1 cellular context compared by ENCODE assay signal in the genomic region with DNA sequence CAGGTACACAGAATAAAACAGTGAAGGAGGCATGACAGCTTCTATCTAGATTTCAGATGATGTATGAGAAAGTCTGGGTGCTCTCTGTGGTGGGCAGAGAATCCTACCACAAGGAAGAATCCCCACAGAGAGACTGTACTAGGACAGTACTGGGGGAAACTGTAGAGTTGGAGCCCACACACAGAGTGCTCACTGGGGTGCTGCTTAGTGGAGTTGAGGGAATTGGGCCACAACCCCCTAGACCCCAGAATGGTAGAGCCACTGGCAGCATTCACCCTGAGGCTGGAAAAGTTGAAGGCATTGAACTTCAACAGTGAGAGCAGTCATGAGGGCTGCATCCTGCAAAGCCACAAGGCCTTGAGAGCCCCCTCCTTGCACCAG.
TF ChIP-seq lines count a peak whose summit lies in the region.

No MANE protein-coding gene starts in this region.

TF ChIP-seq in K562, 482 proteins besides CTCF, POLR2A, EP300 and RAD21:
- TF ChIP-seq, protein P1, sequence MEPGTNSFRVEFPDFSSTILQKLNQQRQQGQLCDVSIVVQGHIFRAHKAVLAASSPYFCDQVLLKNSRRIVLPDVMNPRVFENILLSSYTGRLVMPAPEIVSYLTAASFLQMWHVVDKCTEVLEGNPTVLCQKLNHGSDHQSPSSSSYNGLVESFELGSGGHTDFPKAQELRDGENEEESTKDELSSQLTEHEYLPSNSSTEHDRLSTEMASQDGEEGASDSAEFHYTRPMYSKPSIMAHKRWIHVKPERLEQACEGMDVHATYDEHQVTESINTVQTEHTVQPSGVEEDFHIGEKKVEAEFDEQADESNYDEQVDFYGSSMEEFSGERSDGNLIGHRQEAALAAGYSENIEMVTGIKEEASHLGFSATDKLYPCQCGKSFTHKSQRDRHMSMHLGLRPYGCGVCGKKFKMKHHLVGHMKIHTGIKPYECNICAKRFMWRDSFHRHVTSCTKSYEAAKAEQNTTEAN (CRISPR knock-in tag; IDR thresholded peaks at IDR 0.05), result no peak
- no peak for TF ChIP-seq ZNF436 (CRISPR knock-in tag; IDR thresholded peaks at IDR 0.05)
- TF ChIP-seq SRSF3 (IDR thresholded peaks at IDR 0.05; ENCODE audit: insufficient read depth, low read length), result no peak
- no peak for TF ChIP-seq PCBP2 (IDR thresholded peaks at IDR 0.05; ENCODE audit: low read depth, low read length, poor library complexity, severe bottlenecking)
- no peak for TF ChIP-seq ILK (tag; IDR thresholded peaks at IDR 0.05; ENCODE audit: borderline replicate concordance, low read depth)
- no peak for TF ChIP-seq HNRNPUL1 (IDR thresholded peaks at IDR 0.05; ENCODE audit: low read length)
- no peak for TF ChIP-seq RFX5 (IDR thresholded peaks at IDR 0.05; ENCODE audit: low read depth, low read length)
- no peak for TF ChIP-seq XRCC3 (IDR thresholded peaks at IDR 0.05)
- TF ChIP-seq, protein P2, sequence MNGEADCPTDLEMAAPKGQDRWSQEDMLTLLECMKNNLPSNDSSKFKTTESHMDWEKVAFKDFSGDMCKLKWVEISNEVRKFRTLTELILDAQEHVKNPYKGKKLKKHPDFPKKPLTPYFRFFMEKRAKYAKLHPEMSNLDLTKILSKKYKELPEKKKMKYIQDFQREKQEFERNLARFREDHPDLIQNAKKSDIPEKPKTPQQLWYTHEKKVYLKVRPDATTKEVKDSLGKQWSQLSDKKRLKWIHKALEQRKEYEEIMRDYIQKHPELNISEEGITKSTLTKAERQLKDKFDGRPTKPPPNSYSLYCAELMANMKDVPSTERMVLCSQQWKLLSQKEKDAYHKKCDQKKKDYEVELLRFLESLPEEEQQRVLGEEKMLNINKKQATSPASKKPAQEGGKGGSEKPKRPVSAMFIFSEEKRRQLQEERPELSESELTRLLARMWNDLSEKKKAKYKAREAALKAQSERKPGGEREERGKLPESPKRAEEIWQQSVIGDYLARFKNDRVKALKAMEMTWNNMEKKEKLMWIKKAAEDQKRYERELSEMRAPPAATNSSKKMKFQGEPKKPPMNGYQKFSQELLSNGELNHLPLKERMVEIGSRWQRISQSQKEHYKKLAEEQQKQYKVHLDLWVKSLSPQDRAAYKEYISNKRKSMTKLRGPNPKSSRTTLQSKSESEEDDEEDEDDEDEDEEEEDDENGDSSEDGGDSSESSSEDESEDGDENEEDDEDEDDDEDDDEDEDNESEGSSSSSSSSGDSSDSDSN (IDR thresholded peaks at IDR 0.05; ENCODE audit: borderline replicate concordance in 1 of 2, low read depth in 2 of 2, low read length in 2 of 2), result no peak
- TF ChIP-seq BRCA1 (IDR thresholded peaks at IDR 0.05), result no peak
- no peak for TF ChIP-seq BRCA1 (CRISPR knock-in tag; IDR thresholded peaks at IDR 0.05)
- TF ChIP-seq HDGF (IDR thresholded peaks at IDR 0.05), result no peak
- TF ChIP-seq MTA1 (IDR thresholded peaks at IDR 0.05; ENCODE audit: borderline replicate concordance), result no peak
- no peak for TF ChIP-seq RB1 (IDR thresholded peaks at IDR 0.05; ENCODE audit: low read depth)
- no peak for TF ChIP-seq PYGO2 (tag; IDR thresholded peaks at IDR 0.05)
- TF ChIP-seq RBM25 (IDR thresholded peaks at IDR 0.05; ENCODE audit: low read depth, low read length, severe bottlenecking), result no peak
- no peak for TF ChIP-seq ZNF57 (CRISPR knock-in tag; IDR thresholded peaks at IDR 0.05)
- TF ChIP-seq POLR3A (IDR thresholded peaks at IDR 0.05; ENCODE audit: borderline replicate concordance, extremely low read depth, insufficient read depth, insufficient read length), result no peak
- TF ChIP-seq THRAP3 (IDR thresholded peaks at IDR 0.05; ENCODE audit: borderline replicate concordance), result no peak
- no peak for TF ChIP-seq ZNF75A (CRISPR knock-in tag; IDR thresholded peaks at IDR 0.05)
- TF ChIP-seq, protein P3, sequence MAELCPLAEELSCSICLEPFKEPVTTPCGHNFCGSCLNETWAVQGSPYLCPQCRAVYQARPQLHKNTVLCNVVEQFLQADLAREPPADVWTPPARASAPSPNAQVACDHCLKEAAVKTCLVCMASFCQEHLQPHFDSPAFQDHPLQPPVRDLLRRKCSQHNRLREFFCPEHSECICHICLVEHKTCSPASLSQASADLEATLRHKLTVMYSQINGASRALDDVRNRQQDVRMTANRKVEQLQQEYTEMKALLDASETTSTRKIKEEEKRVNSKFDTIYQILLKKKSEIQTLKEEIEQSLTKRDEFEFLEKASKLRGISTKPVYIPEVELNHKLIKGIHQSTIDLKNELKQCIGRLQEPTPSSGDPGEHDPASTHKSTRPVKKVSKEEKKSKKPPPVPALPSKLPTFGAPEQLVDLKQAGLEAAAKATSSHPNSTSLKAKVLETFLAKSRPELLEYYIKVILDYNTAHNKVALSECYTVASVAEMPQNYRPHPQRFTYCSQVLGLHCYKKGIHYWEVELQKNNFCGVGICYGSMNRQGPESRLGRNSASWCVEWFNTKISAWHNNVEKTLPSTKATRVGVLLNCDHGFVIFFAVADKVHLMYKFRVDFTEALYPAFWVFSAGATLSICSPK (IDR thresholded peaks at IDR 0.05; ENCODE audit: borderline replicate concordance), result no peak
TF ChIP-seq in K562: peak in this region for 0.
